ENCODE assay signal across 23 cellular contexts in genomic region chr9:70760228-70760627, GRCh38.
"Had no signal": no experiment of that assay in that cellular context is flagged by ENCODE, and none has a peak within 500 bp of the region (broad histone marks: within the 10 kb centered on the region; RNA-seq: fewer than 3 reads in every experiment).

No MANE protein-coding gene starts in this region.

- H3K27ac ChIP-seq: gastrocnemius medialis, neutrophil, pancreas, right lobe of liver, suprapubic skin, thyroid gland had no signal

- ATAC-seq: effector memory CD8-positive, alpha-beta T cell; gastrocnemius medialis; mucosa of descending colon; natural killer cell treated with Interleukin-12 subunit alpha and Interleukin-12 subunit beta and Interleukin-15 and Interleukin-18, amount 100 ng/mL, for 72 hours; pancreas; right lobe of liver; stimulated activated naive CD8-positive, alpha-beta T cell treated with anti-CD3 and anti-CD28 coated beads, Interleukin-15, amount 100 ng/mL, for 72 hours had no signal

- H3K36me3 Mint-ChIP-seq: memory B cell; naive B cell; natural killer cell treated with Interleukin-12 subunit alpha and Interleukin-12 subunit beta and Interleukin-15 and Interleukin-18, amount 100 ng/mL, for 72 hours had no signal

- H3K27me3 Mint-ChIP-seq: memory B cell had no signal

- DNase-seq: cortex of kidney; effector memory CD8-positive, alpha-beta T cell; erythroblast; gastrocnemius medialis; mucosa of descending colon; naive B cell; pancreas; retina; right lobe of liver; small intestine; stimulated activated CD4-positive, alpha-beta T cell treated with anti-CD3 and anti-CD28 coated beads, Interleukin-15, amount 100 ng/mL, for 24 hours; stimulated activated CD4-positive, alpha-beta T cell treated with anti-CD3 and anti-CD28 coated beads, Interleukin-2, amount 100 ng/mL, for 48 hours; stimulated activated naive CD4-positive, alpha-beta T cell; stimulated activated naive CD8-positive, alpha-beta T cell treated with anti-CD3 and anti-CD28 coated beads, Interleukin-15, amount 100 ng/mL, for 72 hours; thyroid gland; trophoblast cell had no signal

- H3K27ac Mint-ChIP-seq: effector memory CD8-positive, alpha-beta T cell; memory B cell; naive B cell; natural killer cell treated with Interleukin-12 subunit alpha and Interleukin-12 subunit beta and Interleukin-15 and Interleukin-18, amount 100 ng/mL, for 72 hours; stimulated activated naive CD8-positive, alpha-beta T cell treated with anti-CD3 and anti-CD28 coated beads, Interleukin-15, amount 100 ng/mL, for 72 hours had no signal

- H3K27me3 ChIP-seq: gastrocnemius medialis, neutrophil, pancreas, right lobe of liver, suprapubic skin, thyroid gland had no signal

- H3K4me1 Mint-ChIP-seq: memory B cell; naive B cell; neural crest cell; stimulated activated naive CD8-positive, alpha-beta T cell treated with anti-CD3 and anti-CD28 coated beads, Interleukin-15, amount 100 ng/mL, for 72 hours had no signal

- H3K4me3 Mint-ChIP-seq: effector memory CD8-positive, alpha-beta T cell; memory B cell; mesothelial cell of epicardium; naive B cell; natural killer cell treated with Interleukin-12 subunit alpha and Interleukin-12 subunit beta and Interleukin-15 and Interleukin-18, amount 100 ng/mL, for 72 hours; neural crest cell; stimulated activated naive CD8-positive, alpha-beta T cell treated with anti-CD3 and anti-CD28 coated beads, Interleukin-15, amount 100 ng/mL, for 72 hours had no signal

- H3K9me3 ChIP-seq: gastrocnemius medialis, mucosa of descending colon, neutrophil, pancreas, right lobe of liver, suprapubic skin, thyroid gland had no signal

- H3K4me1 ChIP-seq: gastrocnemius medialis, pancreas, right lobe of liver, suprapubic skin, thyroid gland had no signal

- H3K36me3 ChIP-seq: gastrocnemius medialis, neutrophil, pancreas, right lobe of liver, suprapubic skin, thyroid gland had no signal

- H3K4me3 ChIP-seq: gastrocnemius medialis, lung, mucosa of descending colon, pancreas, right lobe of liver, suprapubic skin, thyroid gland had no signal
